Comparison of ENCODE assay signal across 13 cellular contexts in genomic region chr11:24588075-24588474, GRCh38.
DNase-seq lines count a peak whose midpoint lies in the region; ATAC-seq and TF ChIP-seq lines count a peak whose summit lies in the region.
"Had no signal": no experiment of that assay in that cellular context is flagged by ENCODE, and none has a peak within 500 bp of the region (broad histone marks: within the 10 kb centered on the region; RNA-seq: fewer than 3 reads in every experiment).

No MANE protein-coding gene starts in this region.

- CTCF ChIA-PET in PC-9 (lab: Charles Lee), result no interaction called here

- no peak overlapping the region for H3K4me2 ChIP-seq in PC-9

- H3K4me1 Mint-ChIP-seq in T-helper 17 cell, result no peaks in the 10 kb centered on the region

- H4K20me1 ChIP-seq in PC-9 (ENCODE audit: insufficient read depth), result no peaks in the 10 kb centered on the region

- POLR2A ChIA-PET in PC-9 (lab: Charles Lee; ENCODE audit: unreplicated experiment), result no interaction called here

- H3K27me3 Mint-ChIP-seq in T-helper 17 cell, result no peaks in the 10 kb centered on the region

- H3K4me3 ChIP-seq in PC-9, result no peak overlapping the region
- H3K4me3 ChIP-seq in cardiac fibroblast (replicated peaks in 1 of 2; ENCODE audit: low read depth in 2 of 2, low read length in 2 of 2), result no peak overlapping the region
- H3K4me3 ChIP-seq in kidney epithelial cell (ENCODE audit: low read depth, low read length), result no peak overlapping the region
- H3K4me3 ChIP-seq in body of pancreas, result no peak overlapping the region

- H3K27ac ChIP-seq in PC-9 (peak overlapping the region; percentile 18; the same call in 1 of the 2 replicates), body of pancreas (no peak overlapping the region)
- H3K27ac ChIP-seq: WERI-Rb-1 had no signal

- H3K36me3 ChIP-seq in PC-9 (ENCODE audit: low read depth) (no peaks in the 10 kb centered on the region), kidney epithelial cell (ENCODE audit: control insufficient read depth, insufficient read depth, low read length) (no peaks in the 10 kb centered on the region), body of pancreas (replicated peaks in 1 of 2; ENCODE audit: insufficient read depth in 1 of 2, low read depth in 2 of 2) (no peaks in the 10 kb centered on the region)
- H3K36me3 ChIP-seq: WERI-Rb-1 had no signal

- no peak overlapping the region for H3K27ac Mint-ChIP-seq in T-helper 17 cell
- H3K27ac Mint-ChIP-seq: nephron progenitor cell had no signal

- ATAC-seq in body of pancreas (no peak), HG03342 (IDR thresholded peaks at IDR 0.05; ENCODE audit: unreplicated experiment) (no peak), T-helper 17 cell (no peak)

- peak; percentile 59 for DNase-seq in EL
- peak; percentile 3 to 51 for DNase-seq in PC-9
- DNase-seq in cardiac fibroblast (ENCODE audit: low read depth in 2 of 2), result peak; percentile 10 to 58
- peak; percentile 38 for DNase-seq in kidney epithelial cell (ENCODE audit: low read depth)
- no peak for DNase-seq in body of pancreas
- DNase-seq in epidermal melanocyte (ENCODE audit: insufficient read length, low spot score), result no peak
- no peak for DNase-seq in T-helper 17 cell
- DNase-seq: Caco-2, NCI-H2029, NCI-H526 treated with DMSO at 0.1 percent for 48 hours, nephron progenitor cell, WERI-Rb-1 had no signal

- H3K36me3 Mint-ChIP-seq in T-helper 17 cell (ENCODE audit: low read depth), result no peaks in the 10 kb centered on the region

- H3K9me2 ChIP-seq in PC-9 (ENCODE audit: insufficient read depth), result no peaks in the 10 kb centered on the region

- TF ChIP-seq CTCF in PC-9 (conservative IDR thresholded peaks at IDR 0.05), result no peak
- TF ChIP-seq CTCF in cardiac fibroblast (IDR thresholded peaks at IDR 0.05; ENCODE audit: low read depth, low read length), result no peak
- TF ChIP-seq CTCF in kidney epithelial cell (IDR thresholded peaks at IDR 0.05; ENCODE audit: insufficient read depth, low read length, poor library complexity, severe bottlenecking), result no peak
- no peak for TF ChIP-seq CTCF in body of pancreas (IDR thresholded peaks at IDR 0.05)

- intact Hi-C loops in PC-9 (cut with micrococcal nuclease; ENCODE audit: unreplicated experiment), result no loop called here
- intact Hi-C loops in body of pancreas (cut with DNase I), result no loop called here

- H3K79me2 ChIP-seq in PC-9 (ENCODE audit: low read depth), result no peaks in the 10 kb centered on the region

- 0 out of 2 replicates have a peak, but pooled peaks cover 6% of the 10 kb centered on the region for H3F3A ChIP-seq in PC-9 (ENCODE audit: insufficient read depth, low read depth)

- H3K4me1 ChIP-seq in PC-9 (replicated peaks; ENCODE audit: insufficient read depth), result peaks cover 8% of the 10 kb centered on the region; the same call in 1 of the 2 replicates
- H3K4me1 ChIP-seq in body of pancreas, result no peaks in the 10 kb centered on the region
- H3K4me1 ChIP-seq: Caco-2 had no signal

- no TSS peak for BruUV-seq in PC-9 (replicated peaks; lab: Mats Ljungman, UMichigan)

- WGBS in body of pancreas, 2 donors, result 73 to 81% methylated on average over 3 of the region's 3 CpGs

- H3K9me3 ChIP-seq in PC-9 (ENCODE audit: insufficient read depth, low read depth), result no peaks in the 10 kb centered on the region
- H3K9me3 ChIP-seq in body of pancreas, result no peaks in the 10 kb centered on the region
- no peaks in the 10 kb centered on the region for H3K9me3 ChIP-seq in T-helper 17 cell (ENCODE audit: control insufficient read depth, low read length, poor library complexity, severe bottlenecking)
- H3K9me3 ChIP-seq: Caco-2 had no signal

- H3K27me3 ChIP-seq in PC-9 (ENCODE audit: insufficient read depth, low read depth) (no peaks in the 10 kb centered on the region), kidney epithelial cell (ENCODE audit: control insufficient read depth, insufficient read depth, low read length) (no peaks in the 10 kb centered on the region), body of pancreas (no peaks in the 10 kb centered on the region)

- no peak overlapping the region for H2AFZ ChIP-seq in PC-9

- H3K4me3 Mint-ChIP-seq in T-helper 17 cell, result no peak overlapping the region
- H3K4me3 Mint-ChIP-seq: nephron progenitor cell had no signal

- TF ChIP-seq POLR2A in body of pancreas (IDR thresholded peaks at IDR 0.05), result no peak

Comparison
In these comparisons a context has a peak if more than half of its experiments do, and no peak if none do; other contexts are left out.
1. DNase-seq: peak in EL (single experiment), PC-9 (2 of 2), cardiac fibroblast (2 of 2) and kidney epithelial cell (single experiment); none in body of pancreas (0 of 4), epidermal melanocyte (single experiment) and T-helper 17 cell (0 of 3).